10 cellular contexts compared by ENCODE assay signal in genomic region chr7:801940-802364, GRCh38. TPM values are rescaled to one million over a fixed set of nuclear protein-coding genes. Genes with fewer than 3 reads are reported as not detected.
DNase-seq lines count a peak whose midpoint lies in the region; ATAC-seq and TF ChIP-seq lines count a peak whose summit lies in the region.
"Had no signal": no experiment of that assay in that cellular context is flagged by ENCODE, and none has a peak within 500 bp of the region (broad histone marks: within the 10 kb centered on the region; RNA-seq: fewer than 3 reads in every experiment).

No MANE protein-coding gene starts in this region.

- H3K4me3 ChIP-seq in breast epithelium (peak overlapping the region in 2 of 3 donors; percentile 31 to 47), left lung (no peak overlapping the region), testis (no peak overlapping the region)

- 47 to 68% methylated on average over 16 to 18 of the region's 18 CpGs for WGBS in testis, 2 donors

- TF ChIP-seq CTCF in breast epithelium (IDR thresholded peaks at IDR 0.05) (no peak), left lung (IDR thresholded peaks at IDR 0.05) (no peak), testis (IDR thresholded peaks at IDR 0.05) (no peak), endothelial cell (IDR thresholded peaks at IDR 0.05; ENCODE audit: unreplicated experiment) (no peak)

- H3K9me3 ChIP-seq in breast epithelium: no peaks in the 10 kb centered on the region
- no peaks in the 10 kb centered on the region for H3K9me3 ChIP-seq in left lung
- no peaks in the 10 kb centered on the region for H3K9me3 ChIP-seq in testis

- peak; percentile 88 for ATAC-seq in left lung
- no peak for ATAC-seq in GM21381 (IDR thresholded peaks at IDR 0.05; ENCODE audit: unreplicated experiment)

- peaks cover 3% of the 10 kb centered on the region for H3K4me1 Mint-ChIP-seq in endothelial cell (ENCODE audit: unreplicated experiment)
- H3K4me1 Mint-ChIP-seq in T-helper 2 cell treated with Interferon-gamma antibody and Interleukin-4, amounts not matched to agents 5 μg/mL and 100 μg/mL, for 36 hours (ENCODE audit: low read depth): no peaks in the 10 kb centered on the region

- no peaks in the 10 kb centered on the region for H3K27me3 Mint-ChIP-seq in endothelial cell (ENCODE audit: unreplicated experiment)
- no peaks in the 10 kb centered on the region for H3K27me3 Mint-ChIP-seq in T-helper 2 cell treated with Interferon-gamma antibody and Interleukin-4, amounts not matched to agents 5 μg/mL and 100 μg/mL, for 36 hours (ENCODE audit: low read depth)

- DNase-seq in NCI-H2029 treated with DMSO at 0.1 percent for 48 hours (lab: John Stamatoyannopoulos, UW) (peak; percentile 88), breast epithelium (ENCODE audit: low spot score in 2 of 2) (peak; percentile 84 to 89), left lung (peak in 1 of 2 donors; percentile 84), testis (peak; percentile 42), NCI-H1436 (lab: John Stamatoyannopoulos, UW) (no peak), endothelial cell (ENCODE audit: low spot score) (no peak)
- no peak for DNase-seq in T-helper 2 cell treated with Interferon-gamma antibody and Interleukin-4, amounts not matched to agents 5 μg/mL and 100 μg/mL, for 36 hours (ENCODE audit: low spot score)
- DNase-seq: activated CD4-positive, alpha-beta T cell treated with anti-CD3 and anti-CD28 coated beads for 1 hour; NCI-H774 had no signal

- peak; percentile 33 for TF ChIP-seq POLR2A in breast epithelium (IDR thresholded peaks at IDR 0.05)
- no peak for TF ChIP-seq POLR2A in testis (IDR thresholded peaks at IDR 0.05)

- H3K27ac ChIP-seq in breast epithelium: peak overlapping the region; percentile 89 to 92
- H3K27ac ChIP-seq in left lung: peak overlapping the region; percentile 33 to 48
- peak overlapping the region in 1 of 2 donors; percentile 53 for H3K27ac ChIP-seq in testis

- no peak overlapping the region for H3K27ac Mint-ChIP-seq in endothelial cell (ENCODE audit: unreplicated experiment)
- H3K27ac Mint-ChIP-seq in T-helper 2 cell treated with Interferon-gamma antibody and Interleukin-4, amounts not matched to agents 5 μg/mL and 100 μg/mL, for 36 hours: no peak overlapping the region

- H3K4me1 ChIP-seq in breast epithelium (peaks cover 0 to 3% of the 10 kb centered on the region in 2 donors), left lung (peaks cover 7 to 30% of the 10 kb centered on the region in 2 donors), testis (peaks cover 4% of the 10 kb centered on the region)

- peaks cover 11% of the 10 kb centered on the region for H3K36me3 Mint-ChIP-seq in endothelial cell (ENCODE audit: low read depth, unreplicated experiment)
- no peaks in the 10 kb centered on the region for H3K36me3 Mint-ChIP-seq in T-helper 2 cell treated with Interferon-gamma antibody and Interleukin-4, amounts not matched to agents 5 μg/mL and 100 μg/mL, for 36 hours (ENCODE audit: low read depth)

- H3K36me3 ChIP-seq in breast epithelium (no peaks in the 10 kb centered on the region), left lung (no peaks in the 10 kb centered on the region), testis (ENCODE audit: low read depth, missing control alignments) (no peaks in the 10 kb centered on the region)

- intact Hi-C loops in breast epithelium (cut with DNase I; ENCODE audit: low total_unique reads) (no loop called here), left lung (cut with DNase I) (no loop called here), testis (cut with DNase I; ENCODE audit: low total_unique reads) (no loop called here)

- H3K27me3 ChIP-seq in breast epithelium (no peaks in the 10 kb centered on the region), left lung (no peaks in the 10 kb centered on the region), testis (no peaks in the 10 kb centered on the region)

- H3K4me3 Mint-ChIP-seq in endothelial cell (ENCODE audit: unreplicated experiment): no peak overlapping the region
- no peak overlapping the region for H3K4me3 Mint-ChIP-seq in T-helper 2 cell treated with Interferon-gamma antibody and Interleukin-4, amounts not matched to agents 5 μg/mL and 100 μg/mL, for 36 hours

- no peaks in the 10 kb centered on the region for H3K9me3 Mint-ChIP-seq in endothelial cell (ENCODE audit: unreplicated experiment)
- H3K9me3 Mint-ChIP-seq in T-helper 2 cell treated with Interferon-gamma antibody and Interleukin-4, amounts not matched to agents 5 μg/mL and 100 μg/mL, for 36 hours: no peaks in the 10 kb centered on the region

RNA-seq across cellular contexts. Expression of gene SUN1, which starts 30.3 kb away (rescaled TPM):
- total RNA-seq in breast epithelium: 100 to 1,000 TPM; 153 to 189 (median 160) TPM
- total RNA-seq in left lung: 100 to 1,000 TPM; 101 to 109 TPM
- 100 to 1,000 TPM; 167 to 213 TPM for total RNA-seq in testis
- polyA plus RNA-seq in testis (ENCODE audit: insufficient read depth, low read depth, low replicate concordance): 173 TPM
- total RNA-seq in endothelial cell (ENCODE audit: unreplicated experiment): 150 TPM

Comparison
In these comparisons a context has a peak if more than half of its experiments do, and no peak if none do; other contexts are left out.
1. DNase-seq: peak in NCI-H2029 treated with DMSO at 0.1 percent for 48 hours (single experiment), breast epithelium (2 of 2) and testis (single experiment); none in NCI-H1436 (single experiment), endothelial cell (single experiment) and T-helper 2 cell treated with Interferon-gamma antibody and Interleukin-4, amounts not matched to agents 5 μg/mL and 100 μg/mL, for 36 hours (single experiment).
2. H3K4me3 ChIP-seq: peak in breast epithelium (2 of 3); none in left lung (0 of 2) and testis (0 of 2).